Comparison of ENCODE assay signal across 37 cellular contexts in genomic region chr16:20311548-20311947, GRCh38. TPM values are rescaled to one million over a fixed set of nuclear protein-coding genes. Genes with fewer than 3 reads are reported as not detected.
"Had no signal": no experiment of that assay in that cellular context is flagged by ENCODE, and none has a peak within 500 bp of the region (broad histone marks: within the 10 kb centered on the region; RNA-seq: fewer than 3 reads in every experiment).

No MANE protein-coding gene starts in this region.

- DNase-seq: Karpas-422, Kasumi-1, MG63, MM.1S, NCI-H1048, NCI-H1092, NCI-H1092 treated with DMSO at 0.1 percent for 48 hours, NCI-H1105, NCI-H1105 treated with DMSO at 0.1 percent for 48 hours, NCI-H1417, NCI-H1417 treated with DMSO at 0.1 percent for 48 hours, NCI-H1436, NCI-H1436 treated with DMSO at 0.1 percent for 48 hours, NCI-H146, NCI-H1694, NCI-H1694 treated with DMSO at 0.1 percent for 48 hours, NCI-H187, NCI-H187 treated with DMSO at 0.1 percent for 48 hours, NCI-H1930, NCI-H2029, NCI-H2029 treated with DMSO at 0.1 percent for 48 hours, NCI-H2081, NCI-H2081 treated with DMSO at 0.1 percent for 48 hours, NCI-H2107, NCI-H2171, NCI-H2171 treated with DMSO at 0.1 percent for 48 hours, NCI-H2227 treated with DMSO at 0.1 percent for 48 hours, NCI-H226, NCI-H345, NCI-H446, NCI-H446 treated with DMSO at 0.1 percent for 48 hours, NCI-H510A had no signal

- H3K4me2 ChIP-seq: KMS-11 had no signal

- H3K9me3 ChIP-seq: MG63 had no signal

- H3K36me3 ChIP-seq: MG63 had no signal

- H3K4me3 ChIP-seq: MG63 had no signal

- H3K9ac ChIP-seq: KMS-11 had no signal

- H3K27ac ChIP-seq: KMS-11 had no signal

RNA-seq across cellular contexts. Expression of gene GP2, which starts 15.8 kb away (rescaled TPM):
- total RNA-seq: LHCN-M2, M059J, MCF 10A, NCI-H460 had no signal

RNA-seq across cellular contexts. Expression of gene UMOD, which starts 41.0 kb away (rescaled TPM):
- total RNA-seq: LHCN-M2, M059J, MCF 10A, NCI-H460 had no signal
